10 cellular contexts compared by ENCODE assay signal in genomic region chr1:87968259-87968955, GRCh38.
A peak's percentile ranks its signal among the peaks of the same experiment; 100 is the strongest.
DNase-seq lines count a peak whose midpoint lies in the region; ATAC-seq and TF ChIP-seq lines count a peak whose summit lies in the region.
"Had no signal": no experiment of that assay in that cellular context is flagged by ENCODE, and none has a peak within 500 bp of the region (broad histone marks: within the 10 kb centered on the region; RNA-seq: fewer than 3 reads in every experiment).

No MANE protein-coding gene starts in this region.

- no peak for ATAC-seq in esophagus mucosa

- no peak overlapping the region for H3K27ac ChIP-seq in colonic mucosa
- peak overlapping the region; percentile 47 for H3K27ac ChIP-seq in stomach smooth muscle (ENCODE audit: low read length)

- H3K36me3 ChIP-seq in colonic mucosa (no peaks in the 10 kb centered on the region), stomach smooth muscle (ENCODE audit: control insufficient read depth in 2 of 2, insufficient read depth in 2 of 2, low read length in 2 of 2) (no peaks in the 10 kb centered on the region)

- no peaks in the 10 kb centered on the region for H3K9me3 ChIP-seq in colonic mucosa
- H3K9me3 ChIP-seq in stomach smooth muscle (ENCODE audit: control insufficient read depth in 2 of 2, low read length in 2 of 2): no peaks in the 10 kb centered on the region

- intact Hi-C loops in colonic mucosa (cut with DNase I): no loop called here

- H3K4me1 ChIP-seq in colonic mucosa (no peaks in the 10 kb centered on the region), stomach smooth muscle (ENCODE audit: control insufficient read depth, insufficient read depth, low read length) (no peaks in the 10 kb centered on the region)

- DNase-seq in HCEC 1CT: peak; percentile 66
- peak; percentile 21 for DNase-seq in colonic mucosa
- peak; percentile 50 for DNase-seq in medulla oblongata (ENCODE audit: extremely low spot score)
- DNase-seq in HT-29 (ENCODE audit: low spot score): no peak
- DNase-seq in foreskin melanocyte: no peak
- DNase-seq in NCI-H146 treated with DMSO at 0.1 percent for 48 hours (lab: John Stamatoyannopoulos, UW; ENCODE audit: unreplicated experiment): no peak
- DNase-seq: DMS153; effector memory CD4-positive, alpha-beta T cell had no signal

- no peak overlapping the region for H3K9ac ChIP-seq in colonic mucosa (ENCODE audit: low read depth in 2 of 2, low read length in 2 of 2)
- no peak overlapping the region for H3K9ac ChIP-seq in stomach smooth muscle (ENCODE audit: low read length in 2 of 2)

- TF ChIP-seq CTCF in colonic mucosa (IDR thresholded peaks at IDR 0.05): no peak

- H3K4me3 ChIP-seq in colonic mucosa (no peak overlapping the region), stomach smooth muscle (ENCODE audit: low read length in 2 of 2) (peak overlapping the region in 1 of 2 donors; percentile 9)

- no peaks in the 10 kb centered on the region for H3K27me3 ChIP-seq in colonic mucosa
- no peaks in the 10 kb centered on the region for H3K27me3 ChIP-seq in stomach smooth muscle (ENCODE audit: control insufficient read depth in 1 of 2, insufficient read depth in 2 of 2, low read length in 2 of 2)

Comparison
In these comparisons a context has a peak if more than half of its experiments do, and no peak if none do; other contexts are left out.
1. DNase-seq: peak in HCEC 1CT (single experiment), colonic mucosa (single experiment) and medulla oblongata (single experiment); none in HT-29 (single experiment), foreskin melanocyte (single experiment) and NCI-H146 treated with DMSO at 0.1 percent for 48 hours (single experiment).